1 cellular context compared by ENCODE assay signal in genomic region chr12:111454311-111454710, GRCh38.
TF ChIP-seq lines count a peak whose summit lies in the region.

No MANE protein-coding gene starts in this region.

TF ChIP-seq in GM23338, 12 proteins besides CTCF, POLR2A, EP300 and RAD21 (continued from another document):
- TF ChIP-seq ZNF462 (CRISPR knock-in tag; IDR thresholded peaks at IDR 0.05): no peak
- TF ChIP-seq ZNF114 (CRISPR knock-in tag; IDR thresholded peaks at IDR 0.05): no peak
- no peak for TF ChIP-seq EZH2 (IDR thresholded peaks at IDR 0.05; ENCODE audit: low read depth, unreplicated experiment)
- no peak for TF ChIP-seq NANOG (IDR thresholded peaks at IDR 0.05; ENCODE audit: borderline replicate concordance)
- TF ChIP-seq REST (IDR thresholded peaks at IDR 0.05; ENCODE audit: unreplicated experiment): no peak
